ENCODE assay signal across 18 cellular contexts in genomic region chr7:40303996-40304395, GRCh38.
"Had no signal": no experiment of that assay in that cellular context is flagged by ENCODE, and none has a peak within 500 bp of the region (broad histone marks: within the 10 kb centered on the region; RNA-seq: fewer than 3 reads in every experiment).

No MANE protein-coding gene starts in this region.

- DNase-seq: activated B cell treated with CpG ODN at 0.5 μM for 24 hours; activated CD4-positive, alpha-beta memory T cell treated with anti-CD3 and anti-CD28 coated beads for 36 hours; activated CD4-positive, alpha-beta T cell treated with anti-CD3 and anti-CD28 coated beads for 1 hour; activated CD4-positive, alpha-beta T cell treated with anti-CD3 and anti-CD28 coated beads, Interleukin-2, amount 10 ng/mL, durations not matched to agents 24 days and 14 days; activated CD8-positive, alpha-beta memory T cell treated with anti-CD3 and anti-CD28 coated beads for 24 hours; activated effector memory CD4-positive, alpha-beta T cell treated with anti-CD3 and anti-CD28 coated beads, Interleukin-2, amount 50 U/mL, for 16 hours; activated naive CD4-positive, alpha-beta T cell treated with anti-CD3 and anti-CD28 coated beads for 36 hours; activated T-cell treated with anti-CD3 and anti-CD28 coated beads, Interleukin-2, amount 50 U/mL, for 4 hours; IMR-90; Kasumi-1; KBM-7; NCI-H1092; NCI-H1417 treated with DMSO at 0.1 percent for 48 hours; NCI-H1694; NCI-H2081; NCI-H524; PC-3; SHP77 treated with DMSO at 0.1 percent for 48 hours had no signal
